In genomic region chr15:28888302-28888894, GRCh38 we compare ENCODE assay signal across 23 cellular contexts. TPM values are rescaled to one million over a fixed set of nuclear protein-coding genes. Genes with fewer than 3 reads are reported as not detected.
DNase-seq lines count a peak whose midpoint lies in the region; ATAC-seq and TF ChIP-seq lines count a peak whose summit lies in the region.
"Had no signal": no experiment of that assay in that cellular context is flagged by ENCODE, and none has a peak within 500 bp of the region (broad histone marks: within the 10 kb centered on the region; RNA-seq: fewer than 3 reads in every experiment).

No MANE protein-coding gene starts in this region.

- no peaks in the 10 kb centered on the region for H3K9me3 Mint-ChIP-seq in activated naive CD4-positive, alpha-beta T cell treated with anti-CD3 and anti-CD28 coated beads, Interleukin-2, amount 10 ng/mL, durations not matched to agents 7 days and 5 days
- H3K9me3 Mint-ChIP-seq in activated naive CD4-positive, alpha-beta T cell treated with anti-CD3 and anti-CD28 coated beads for 36 hours = no peaks in the 10 kb centered on the region
- no peaks in the 10 kb centered on the region for H3K9me3 Mint-ChIP-seq in activated naive CD8-positive, alpha-beta T cell treated with anti-CD3 and anti-CD28 coated beads, Interleukin-2, amount 50 U/mL, for 24 hours
- no peaks in the 10 kb centered on the region for H3K9me3 Mint-ChIP-seq in naive thymus-derived CD8-positive, alpha-beta T cell
- H3K9me3 Mint-ChIP-seq: GM23338 had no signal

- no peak for DNase-seq in activated naive CD4-positive, alpha-beta T cell treated with anti-CD3 and anti-CD28 coated beads, Interleukin-2, amount 10 ng/mL, durations not matched to agents 7 days and 5 days
- no peak for DNase-seq in activated naive CD4-positive, alpha-beta T cell treated with anti-CD3 and anti-CD28 coated beads for 36 hours
- DNase-seq in activated naive CD8-positive, alpha-beta T cell treated with anti-CD3 and anti-CD28 coated beads, Interleukin-2, amount 50 U/mL, for 24 hours = no peak
- no peak for DNase-seq in naive thymus-derived CD8-positive, alpha-beta T cell
- DNase-seq in thyroid gland (peak; percentile 28 to 34), cerebellar nuclear complex (lab: John Stamatoyannopoulos, UW) (no peak), HAP-1 (ENCODE audit: low spot score in 2 of 2) (no peak), NOMO-1 treated with DMSO at 0.1 percent for 48 hours (lab: John Stamatoyannopoulos, UW; ENCODE audit: unreplicated experiment) (no peak)
- DNase-seq: effector CD8-positive, alpha-beta T cell; heart right ventricle; NCI-H1930; NK-92 treated with Interleukin-12 subunit alpha and Interleukin-12 subunit beta, amount 100 ng/mL, for 24 hours; psoas muscle; stimulated activated CD4-positive, alpha-beta T cell treated with anti-CD3 and anti-CD28 coated beads, Interleukin-12 subunit alpha, Interleukin-12 subunit beta, amount 100 ng/mL, for 4 hours; trophoblast cell had no signal

- no peaks in the 10 kb centered on the region for H3K36me3 ChIP-seq in thyroid gland
- no peaks in the 10 kb centered on the region for H3K36me3 ChIP-seq in HAP-1 (replicated peaks)
- H3K36me3 ChIP-seq: cardiac muscle cell, heart right ventricle had no signal

- peaks cover 49% of the 10 kb centered on the region for H3K27me3 Mint-ChIP-seq in activated naive CD4-positive, alpha-beta T cell treated with anti-CD3 and anti-CD28 coated beads, Interleukin-2, amount 10 ng/mL, durations not matched to agents 7 days and 5 days
- no peaks in the 10 kb centered on the region for H3K27me3 Mint-ChIP-seq in activated naive CD4-positive, alpha-beta T cell treated with anti-CD3 and anti-CD28 coated beads for 36 hours (ENCODE audit: low read depth)
- H3K27me3 Mint-ChIP-seq in activated naive CD8-positive, alpha-beta T cell treated with anti-CD3 and anti-CD28 coated beads, Interleukin-2, amount 50 U/mL, for 24 hours = peaks cover 10% of the 10 kb centered on the region
- no peaks in the 10 kb centered on the region for H3K27me3 Mint-ChIP-seq in naive thymus-derived CD8-positive, alpha-beta T cell

- in situ Hi-C loops in HAP-1 (cut with MboI; ENCODE audit: low sequenced_read_pairs) = no loop called here

- no peak for ATAC-seq in activated naive CD8-positive, alpha-beta T cell treated with anti-CD3 and anti-CD28 coated beads, Interleukin-2, amount 50 U/mL, for 24 hours
- no peak for ATAC-seq in naive thymus-derived CD8-positive, alpha-beta T cell
- ATAC-seq: GM23338, heart right ventricle, psoas muscle had no signal

- no peak for TF ChIP-seq CTCF in thyroid gland (IDR thresholded peaks at IDR 0.05)

- CTCF ChIA-PET in activated naive CD4-positive, alpha-beta T cell treated with anti-CD3 and anti-CD28 coated beads, Interleukin-2, amount 10 ng/mL, durations not matched to agents 7 days and 5 days (lab: Charles Lee) = interaction anchor here (1.6 kb wide), 1 partner anchor 214 kb away, joined by 3 read pairs; no protein-coding TSS in a partner anchor
- CTCF ChIA-PET in activated naive CD4-positive, alpha-beta T cell treated with anti-CD3 and anti-CD28 coated beads for 36 hours (lab: Charles Lee) = interaction anchor here (0.8 to 1.0 kb wide), 3 partner anchors 33 to 86 kb away, joined by 3 to 5 read pairs (median 3); no protein-coding TSS in a partner anchor

- no peak overlapping the region for H3K4me3 ChIP-seq in thyroid gland (replicated peaks in 1 of 3)
- H3K4me3 ChIP-seq in HAP-1 = no peak overlapping the region
- H3K4me3 ChIP-seq: cardiac muscle cell, GM23338, heart right ventricle, psoas muscle had no signal

- no peaks in the 10 kb centered on the region for H3K9me3 ChIP-seq in thyroid gland
- no peaks in the 10 kb centered on the region for H3K9me3 ChIP-seq in HAP-1
- H3K9me3 ChIP-seq: heart right ventricle, psoas muscle had no signal

- TF ChIP-seq POLR2A in thyroid gland (IDR thresholded peaks at IDR 0.05) = no peak

- POLR2A ChIA-PET in naive thymus-derived CD8-positive, alpha-beta T cell (lab: Charles Lee) = interaction anchor here (0.6 to 7.2 kb wide), 11 partner anchors 11 to 115 kb away, joined by 3 to 62 read pairs (median 4); no protein-coding TSS in a partner anchor

- H3K36me3 Mint-ChIP-seq in activated naive CD4-positive, alpha-beta T cell treated with anti-CD3 and anti-CD28 coated beads, Interleukin-2, amount 10 ng/mL, durations not matched to agents 7 days and 5 days = peaks cover 8% of the 10 kb centered on the region
- H3K36me3 Mint-ChIP-seq in activated naive CD4-positive, alpha-beta T cell treated with anti-CD3 and anti-CD28 coated beads for 36 hours (ENCODE audit: low read depth) = peaks cover 3% of the 10 kb centered on the region
- H3K36me3 Mint-ChIP-seq in activated naive CD8-positive, alpha-beta T cell treated with anti-CD3 and anti-CD28 coated beads, Interleukin-2, amount 50 U/mL, for 24 hours (ENCODE audit: low read depth) = no peaks in the 10 kb centered on the region
- peaks cover 0 to 2% (median 0%) of the 10 kb centered on the region in 3 donors for H3K36me3 Mint-ChIP-seq in naive thymus-derived CD8-positive, alpha-beta T cell
- H3K36me3 Mint-ChIP-seq: CD14-positive monocyte had no signal

- intact Hi-C loops in activated naive CD4-positive, alpha-beta T cell treated with anti-CD3 and anti-CD28 coated beads for 36 hours (cut with micrococcal nuclease) = loop anchor here (5.0 kb wide), 1 partner anchor 379 kb away; the partner anchor contains the start of gene NSMCE3
- intact Hi-C loops in thyroid gland (cut with DNase I) = no loop called here

- peaks cover 61% of the 10 kb centered on the region for H3K4me1 Mint-ChIP-seq in activated naive CD4-positive, alpha-beta T cell treated with anti-CD3 and anti-CD28 coated beads, Interleukin-2, amount 10 ng/mL, durations not matched to agents 7 days and 5 days
- H3K4me1 Mint-ChIP-seq in activated naive CD4-positive, alpha-beta T cell treated with anti-CD3 and anti-CD28 coated beads for 36 hours (ENCODE audit: low read depth) = peaks cover 57% of the 10 kb centered on the region
- H3K4me1 Mint-ChIP-seq in activated naive CD8-positive, alpha-beta T cell treated with anti-CD3 and anti-CD28 coated beads, Interleukin-2, amount 50 U/mL, for 24 hours = peaks cover 62% of the 10 kb centered on the region
- H3K4me1 Mint-ChIP-seq in naive thymus-derived CD8-positive, alpha-beta T cell = peaks cover 47 to 72% (median 68%) of the 10 kb centered on the region in 4 donors

- peaks cover 0 to 15% of the 10 kb centered on the region in 2 donors for H3K4me1 ChIP-seq in thyroid gland
- peaks cover 10% of the 10 kb centered on the region for H3K4me1 ChIP-seq in HAP-1
- H3K4me1 ChIP-seq: psoas muscle had no signal

- H3K27me3 ChIP-seq in thyroid gland (no peaks in the 10 kb centered on the region), HAP-1 (ENCODE audit: low read depth) (no peaks in the 10 kb centered on the region)

- peak overlapping the region; percentile 74 for H3K27ac Mint-ChIP-seq in activated naive CD4-positive, alpha-beta T cell treated with anti-CD3 and anti-CD28 coated beads, Interleukin-2, amount 10 ng/mL, durations not matched to agents 7 days and 5 days
- no peak overlapping the region for H3K27ac Mint-ChIP-seq in activated naive CD4-positive, alpha-beta T cell treated with anti-CD3 and anti-CD28 coated beads for 36 hours
- H3K27ac Mint-ChIP-seq in activated naive CD8-positive, alpha-beta T cell treated with anti-CD3 and anti-CD28 coated beads, Interleukin-2, amount 50 U/mL, for 24 hours = peak overlapping the region; percentile 83
- peak overlapping the region; percentile 96 to 100 (median 99) for H3K27ac Mint-ChIP-seq in naive thymus-derived CD8-positive, alpha-beta T cell
- H3K27ac Mint-ChIP-seq: GM23338 had no signal

- H3K27ac ChIP-seq in thyroid gland = no peak overlapping the region
- H3K27ac ChIP-seq: cardiac muscle cell, heart right ventricle, psoas muscle, RWPE1 had no signal

- H3K4me3 Mint-ChIP-seq in activated naive CD4-positive, alpha-beta T cell treated with anti-CD3 and anti-CD28 coated beads, Interleukin-2, amount 10 ng/mL, durations not matched to agents 7 days and 5 days = no peak overlapping the region
- H3K4me3 Mint-ChIP-seq in activated naive CD4-positive, alpha-beta T cell treated with anti-CD3 and anti-CD28 coated beads for 36 hours = no peak overlapping the region
- H3K4me3 Mint-ChIP-seq in activated naive CD8-positive, alpha-beta T cell treated with anti-CD3 and anti-CD28 coated beads, Interleukin-2, amount 50 U/mL, for 24 hours = peak overlapping the region; percentile 82
- peak overlapping the region; percentile 88 to 96 (median 93) for H3K4me3 Mint-ChIP-seq in naive thymus-derived CD8-positive, alpha-beta T cell
- H3K4me3 Mint-ChIP-seq: GM23338 had no signal

- WGBS in thyroid gland, 2 donors = 67 to 73% methylated on average over 14 to 18 of the region's 18 CpGs

RNA-seq across cellular contexts. Expression of gene APBA2, which starts 2.6 kb away (rescaled TPM):
- total RNA-seq in activated naive CD4-positive, alpha-beta T cell treated with anti-CD3 and anti-CD28 coated beads for 36 hours = 10 to 100 TPM; 16.2 to 18.3 TPM
- total RNA-seq in naive thymus-derived CD8-positive, alpha-beta T cell = 100 to 1,000 TPM; 206 to 216 TPM
- polyA plus RNA-seq in naive thymus-derived CD8-positive, alpha-beta T cell = 100 to 1,000 TPM in 1 of 3 donors, 10 to 100 TPM in 2; 75.5 to 164 (median 95.1) TPM
- total RNA-seq in thyroid gland = 10 to 100 TPM in 2 of 4 donors, 1 to 10 TPM in 2; 7.7 to 14.4 (median 11.6) TPM
- total RNA-seq: myocyte had no signal

RNA-seq across cellular contexts. Expression of gene GOLGA6L7, which starts 40.0 kb away (rescaled TPM):
- not detected for total RNA-seq in activated naive CD4-positive, alpha-beta T cell treated with anti-CD3 and anti-CD28 coated beads for 36 hours
- total RNA-seq in naive thymus-derived CD8-positive, alpha-beta T cell = not detected
- not detected for polyA plus RNA-seq in naive thymus-derived CD8-positive, alpha-beta T cell
- not detected for total RNA-seq in thyroid gland
- total RNA-seq: cardiac muscle cell, fibroblast of lung, GM23338, heart right ventricle, liver, myocyte, psoas muscle had no signal
- polyA plus RNA-seq: adipose tissue, CD14-positive monocyte, fibroblast of lung, heart right ventricle, liver, psoas muscle had no signal

Comparison
In these comparisons a context has a peak if more than half of its experiments do, and no peak if none do; other contexts are left out.
1. DNase-seq: peak in thyroid gland (2 of 2); none in activated naive CD4-positive, alpha-beta T cell treated with anti-CD3 and anti-CD28 coated beads, Interleukin-2, amount 10 ng/mL, durations not matched to agents 7 days and 5 days (single experiment), activated naive CD4-positive, alpha-beta T cell treated with anti-CD3 and anti-CD28 coated beads for 36 hours (single experiment), activated naive CD8-positive, alpha-beta T cell treated with anti-CD3 and anti-CD28 coated beads, Interleukin-2, amount 50 U/mL, for 24 hours (single experiment), naive thymus-derived CD8-positive, alpha-beta T cell (0 of 10), cerebellar nuclear complex (0 of 2), HAP-1 (0 of 2) and NOMO-1 treated with DMSO at 0.1 percent for 48 hours (single experiment).
2. H3K4me3 Mint-ChIP-seq: peak in activated naive CD8-positive, alpha-beta T cell treated with anti-CD3 and anti-CD28 coated beads, Interleukin-2, amount 50 U/mL, for 24 hours (single experiment) and naive thymus-derived CD8-positive, alpha-beta T cell (10 of 10); none in activated naive CD4-positive, alpha-beta T cell treated with anti-CD3 and anti-CD28 coated beads, Interleukin-2, amount 10 ng/mL, durations not matched to agents 7 days and 5 days (single experiment) and activated naive CD4-positive, alpha-beta T cell treated with anti-CD3 and anti-CD28 coated beads for 36 hours (single experiment).
3. RNA of gene APBA2, which starts 2.6 kb away (total RNA-seq): 206 to 216 TPM in naive thymus-derived CD8-positive, alpha-beta T cell; 16.2 to 18.3 TPM in activated naive CD4-positive, alpha-beta T cell treated with anti-CD3 and anti-CD28 coated beads for 36 hours and 7.7 to 14.4 TPM in thyroid gland; every median in the first group is over 10 times any median in the second.